Comparison of ENCODE assay signal across 8 cellular contexts in the genomic region with DNA sequence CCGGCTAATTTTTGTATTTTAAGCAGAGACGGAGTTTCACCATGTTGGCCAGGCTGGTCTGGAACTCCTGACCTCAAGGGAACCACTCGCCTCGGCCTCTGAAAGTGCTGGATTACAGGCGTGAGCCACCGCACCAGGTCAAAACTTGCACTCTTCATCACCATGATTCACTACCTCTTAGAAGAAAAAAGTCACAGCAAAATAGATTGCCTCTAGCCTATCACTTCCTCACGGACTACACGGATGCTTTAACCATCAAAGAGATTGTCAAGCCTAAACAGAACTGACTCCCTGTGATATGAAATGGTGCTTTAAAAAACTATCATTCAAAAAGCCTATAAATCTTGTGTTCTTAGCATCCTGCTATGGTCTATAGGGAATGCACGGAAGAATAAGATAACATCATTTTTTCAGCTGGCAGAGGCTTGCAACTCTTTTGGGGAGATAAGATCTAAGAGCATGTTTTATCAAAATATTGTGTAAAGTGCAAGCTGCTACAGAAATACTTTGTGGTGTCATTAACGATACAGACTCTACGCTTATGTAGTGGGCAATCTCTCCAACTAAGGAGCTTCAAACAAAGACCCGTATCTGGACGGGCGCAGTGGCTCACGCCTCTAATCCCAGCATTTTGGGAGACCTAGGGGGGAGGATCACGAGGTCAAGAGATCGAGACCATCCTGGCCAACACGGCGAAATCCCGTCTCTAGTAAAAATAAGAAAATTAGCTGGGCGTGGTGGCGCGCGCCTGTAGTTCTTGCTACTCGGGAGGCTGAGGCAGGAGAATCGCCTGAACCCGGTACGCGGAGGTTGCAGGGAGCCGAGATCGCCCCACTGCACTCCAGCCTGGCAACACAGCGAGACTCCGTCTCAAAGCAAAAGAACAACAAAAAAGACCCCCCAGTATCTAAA. TPM values are rescaled to one million over a fixed set of nuclear protein-coding genes. Genes with fewer than 3 reads are reported as not detected.
DNase-seq lines count a peak whose midpoint lies in the region; ATAC-seq lines count a peak whose summit lies in the region.

No MANE protein-coding gene starts in this region.

- peak overlapping the region; percentile 90 for H3K4me3 Mint-ChIP-seq in activated CD4-positive, alpha-beta memory T cell treated with anti-CD3 and anti-CD28 coated beads for 36 hours

- H3K36me3 Mint-ChIP-seq in activated CD4-positive, alpha-beta memory T cell treated with anti-CD3 and anti-CD28 coated beads for 36 hours: peaks cover 12% of the 10 kb centered on the region

- H3K36me3 ChIP-seq in iPS-15b (ENCODE audit: control insufficient read depth, insufficient read depth, low read length): peaks cover 8% of the 10 kb centered on the region
- H3K36me3 ChIP-seq in stomach smooth muscle (ENCODE audit: control insufficient read depth in 2 of 2, insufficient read depth in 2 of 2, low read length in 2 of 2): peaks cover 5 to 6% of the 10 kb centered on the region in 2 donors

- no peaks in the 10 kb centered on the region for H3K9me3 ChIP-seq in iPS-15b (ENCODE audit: control insufficient read depth, insufficient read depth, low read length)
- H3K9me3 ChIP-seq in stomach smooth muscle (ENCODE audit: control insufficient read depth in 2 of 2, low read length in 2 of 2): no peaks in the 10 kb centered on the region

- peak; percentile 29 for DNase-seq in activated CD4-positive, alpha-beta T cell treated with anti-CD3 and anti-CD28 coated beads for 48 hours
- DNase-seq in activated CD4-positive, alpha-beta T cell treated with anti-CD3 and anti-CD28 coated beads, Interleukin-2, amount 50 U/mL, for 48 hours: no peak
- peak; percentile 21 for DNase-seq in activated CD4-positive, alpha-beta memory T cell treated with anti-CD3 and anti-CD28 coated beads for 36 hours
- no peak for DNase-seq in UCSD-AML1 (lab: John Stamatoyannopoulos, UW; ENCODE audit: unreplicated experiment)
- DNase-seq in NOMO-1 treated with DMSO at 0.1 percent for 48 hours (lab: John Stamatoyannopoulos, UW; ENCODE audit: unreplicated experiment): no peak

- POLR2A ChIA-PET in activated CD4-positive, alpha-beta memory T cell treated with anti-CD3 and anti-CD28 coated beads for 36 hours (lab: Charles Lee): interaction anchor here (0.9 to 3.0 kb wide), 3 partner anchors 13 to 159 kb away, joined by 3 to 12 read pairs (median 4); partner anchors contain the start of gene SCCPDH

- H3K27me3 ChIP-seq in iPS-15b (ENCODE audit: control insufficient read depth, insufficient read depth, low read length) (no peaks in the 10 kb centered on the region), stomach smooth muscle (ENCODE audit: control insufficient read depth in 1 of 2, insufficient read depth in 2 of 2, low read length in 2 of 2) (no peaks in the 10 kb centered on the region)

- H3K9ac ChIP-seq in iPS-15b (ENCODE audit: low read depth, low read length): peak overlapping the region; percentile 96
- peak overlapping the region; percentile 81 to 93 for H3K9ac ChIP-seq in stomach smooth muscle (ENCODE audit: low read length in 2 of 2)

- no peaks in the 10 kb centered on the region for H3K27me3 Mint-ChIP-seq in activated CD4-positive, alpha-beta memory T cell treated with anti-CD3 and anti-CD28 coated beads for 36 hours

- CTCF ChIA-PET in activated CD4-positive, alpha-beta memory T cell treated with anti-CD3 and anti-CD28 coated beads for 36 hours (lab: Charles Lee): interaction anchor here (0.7 kb wide), 1 partner anchor 59 kb away, joined by 3 read pairs; no protein-coding TSS in a partner anchor

- H3K4me3 ChIP-seq in iPS-15b (ENCODE audit: low read depth, low read length): peak overlapping the region; percentile 95
- H3K4me3 ChIP-seq in stomach smooth muscle (ENCODE audit: low read length in 2 of 2): peak overlapping the region; percentile 88 to 99

- intact Hi-C loops in activated CD4-positive, alpha-beta memory T cell treated with anti-CD3 and anti-CD28 coated beads for 36 hours (cut with micrococcal nuclease): loop anchor here (5.0 kb wide), 5 partner anchors 233 to 1703 kb away; partner anchors contain the start of gene HNRNPU

- no peak overlapping the region for H3K27ac Mint-ChIP-seq in activated CD4-positive, alpha-beta memory T cell treated with anti-CD3 and anti-CD28 coated beads for 36 hours

- H3K27ac ChIP-seq in stomach smooth muscle (ENCODE audit: low read length): peak overlapping the region; percentile 89

- no peaks in the 10 kb centered on the region for H3K9me3 Mint-ChIP-seq in activated CD4-positive, alpha-beta memory T cell treated with anti-CD3 and anti-CD28 coated beads for 36 hours

- no peak for ATAC-seq in HG02588 (IDR thresholded peaks at IDR 0.05; ENCODE audit: unreplicated experiment)

- H3K4me1 ChIP-seq in iPS-15b (ENCODE audit: control insufficient read depth, insufficient read depth, low read length) (no peaks in the 10 kb centered on the region), stomach smooth muscle (ENCODE audit: control insufficient read depth, insufficient read depth, low read length) (peaks cover 16% of the 10 kb centered on the region)

- peaks cover 40% of the 10 kb centered on the region for H3K4me1 Mint-ChIP-seq in activated CD4-positive, alpha-beta memory T cell treated with anti-CD3 and anti-CD28 coated beads for 36 hours (ENCODE audit: low read depth)

RNA-seq across cellular contexts. Expression of gene TFB2M, which starts 1.0 kb away (rescaled TPM):
- 10 to 100 TPM; 13.6 to 14.5 TPM for total RNA-seq in activated CD4-positive, alpha-beta memory T cell treated with anti-CD3 and anti-CD28 coated beads for 36 hours

RNA-seq across cellular contexts. Expression of gene CNST, which starts 1.2 kb away (rescaled TPM):
- total RNA-seq in activated CD4-positive, alpha-beta memory T cell treated with anti-CD3 and anti-CD28 coated beads for 36 hours: 10 to 100 TPM; 25.9 TPM

RNA-seq across cellular contexts. Expression of gene SMYD3, which starts 58.0 kb away (rescaled TPM):
- total RNA-seq in activated CD4-positive, alpha-beta memory T cell treated with anti-CD3 and anti-CD28 coated beads for 36 hours: 10 to 100 TPM; 16.6 to 20.2 TPM

Comparison
In these comparisons a context has a peak if more than half of its experiments do, and no peak if none do; other contexts are left out.
1. DNase-seq: peak in activated CD4-positive, alpha-beta T cell treated with anti-CD3 and anti-CD28 coated beads for 48 hours (single experiment) and activated CD4-positive, alpha-beta memory T cell treated with anti-CD3 and anti-CD28 coated beads for 36 hours (single experiment); none in activated CD4-positive, alpha-beta T cell treated with anti-CD3 and anti-CD28 coated beads, Interleukin-2, amount 50 U/mL, for 48 hours (0 of 2), UCSD-AML1 (single experiment) and NOMO-1 treated with DMSO at 0.1 percent for 48 hours (single experiment).